In genomic region chr16:29913514-29913913, GRCh38 we compare ENCODE assay signal across 32 cellular contexts. TPM values are rescaled to one million over a fixed set of nuclear protein-coding genes. Genes with fewer than 3 reads are reported as not detected.
"Had no signal": no experiment of that assay in that cellular context is flagged by ENCODE, and none has a peak within 500 bp of the region (broad histone marks: within the 10 kb centered on the region; RNA-seq: fewer than 3 reads in every experiment).

No MANE protein-coding gene starts in this region.

- H3K4me3 ChIP-seq: adrenal gland, body of pancreas, coronary artery, esophagus muscularis mucosa, gastrocnemius medialis, heart right ventricle had no signal

- H3K27ac ChIP-seq: adrenal gland, body of pancreas, coronary artery, esophagus muscularis mucosa, foreskin keratinocyte, gastrocnemius medialis, heart right ventricle, WERI-Rb-1 had no signal

- H3K36me3 ChIP-seq: gastrocnemius medialis, WERI-Rb-1 had no signal

- DNase-seq: activated CD4-positive, alpha-beta memory T cell treated with anti-CD3 and anti-CD28 coated beads for 36 hours; activated CD4-positive, alpha-beta T cell treated with anti-CD3 and anti-CD28 coated beads for 36 hours; activated CD4-positive, alpha-beta T cell treated with anti-CD3 and anti-CD28 coated beads, Interleukin-2, amount 10 ng/mL, durations not matched to agents 24 days and 14 days; activated CD4-positive, CD25-positive, alpha-beta regulatory T cell; activated CD4-positive, CD25-positive, alpha-beta regulatory T cell treated with anti-CD3 and anti-CD28 coated beads, Interleukin-2, amount 50 U/mL, for 72 hours; activated CD8-positive, alpha-beta memory T cell treated with anti-CD3 and anti-CD28 coated beads, Interleukin-2, amount 10 ng/mL, durations not matched to agents 7 days and 5 days; activated CD8-positive, alpha-beta memory T cell treated with anti-CD3 and anti-CD28 coated beads, Interleukin-2, amount 50 U/mL, for 4 hours; activated CD8-positive, alpha-beta T cell treated with anti-CD3 and anti-CD28 coated beads, Interleukin-2, amount 10 ng/mL, durations not matched to agents 7 days and 5 days; activated effector memory CD4-positive, alpha-beta T cell treated with anti-CD3 and anti-CD28 coated beads, Interleukin-2, amount 50 U/mL, for 16 hours; activated naive CD4-positive, alpha-beta T cell treated with anti-CD3 and anti-CD28 coated beads for 36 hours; activated naive CD8-positive, alpha-beta T cell treated with anti-CD3 and anti-CD28 coated beads for 36 hours; activated naive CD8-positive, alpha-beta T cell treated with anti-CD3 and anti-CD28 coated beads, Interleukin-2, amount 50 U/mL, for 24 hours; activated T-cell treated with anti-CD3 and anti-CD28 coated beads, Interleukin-2, amount 50 U/mL, for 1 hour; activated T-cell treated with anti-CD3 and anti-CD28 coated beads, Interleukin-2, amount 50 U/mL, for 48 hours; adrenal gland; amygdala; body of pancreas; caudate nucleus; cerebellar nuclear complex; dermis blood vessel endothelial cell; effector CD4-positive, alpha-beta T cell; effector memory CD8-positive, alpha-beta T cell; erythroblast; foreskin keratinocyte; gastrocnemius medialis; heart right ventricle; T-helper 1 cell; T-helper 17 cell; T1000; WERI-Rb-1 had no signal

- H3K9me3 ChIP-seq: adrenal gland, body of pancreas, esophagus muscularis mucosa, gastrocnemius medialis, heart right ventricle had no signal

- ATAC-seq: activated CD4-positive, alpha-beta T cell treated with anti-CD3 and anti-CD28 coated beads for 36 hours; activated CD8-positive, alpha-beta memory T cell treated with anti-CD3 and anti-CD28 coated beads, Interleukin-2, amount 10 ng/mL, durations not matched to agents 7 days and 5 days; activated CD8-positive, alpha-beta T cell treated with anti-CD3 and anti-CD28 coated beads, Interleukin-2, amount 10 ng/mL, durations not matched to agents 7 days and 5 days; activated naive CD8-positive, alpha-beta T cell treated with anti-CD3 and anti-CD28 coated beads, Interleukin-2, amount 50 U/mL, for 24 hours; body of pancreas; effector memory CD8-positive, alpha-beta T cell; foreskin keratinocyte; gastrocnemius medialis; heart right ventricle; T-helper 17 cell had no signal

- H3K27me3 ChIP-seq: adrenal gland, body of pancreas, esophagus muscularis mucosa, foreskin keratinocyte, gastrocnemius medialis, heart right ventricle had no signal

- H3K4me1 ChIP-seq: adrenal gland, body of pancreas, esophagus muscularis mucosa, foreskin keratinocyte, gastrocnemius medialis, heart right ventricle had no signal

RNA-seq across cellular contexts. Expression of gene ASPHD1, which starts 13.2 kb away (rescaled TPM):
- total RNA-seq: dermis blood vessel endothelial cell, gastrocnemius medialis, T-helper 17 cell had no signal

RNA-seq across cellular contexts. Expression of gene SEZ6L2, which starts 14.2 kb away (rescaled TPM):
- total RNA-seq: activated CD8-positive, alpha-beta T cell treated with anti-CD3 and anti-CD28 coated beads, Interleukin-2, amount 10 ng/mL, durations not matched to agents 7 days and 5 days; T-helper 17 cell had no signal
